In genomic region chr6:43476744-43477143, GRCh38 we compare ENCODE assay signal across 8 cellular contexts. TPM values are rescaled to one million over a fixed set of nuclear protein-coding genes. Genes with fewer than 3 reads are reported as not detected.
DNase-seq lines count a peak whose midpoint lies in the region; ATAC-seq, FAIRE-seq and TF ChIP-seq lines count a peak whose summit lies in the region.

No MANE protein-coding gene starts in this region.

- no peak overlapping the region for H2BK12ac ChIP-seq in H1 (ENCODE audit: low read depth, low read length)
- H2BK12ac ChIP-seq in trophoblast cell (ENCODE audit: low read length), result no peak overlapping the region

- FAIRE-seq in H1 (lab: Jason Lieb, UNC), result no peak

- ATAC-seq in DND-41 (ENCODE audit: insufficient read depth, low read depth), result no peak
- no peak for ATAC-seq in HG02678 (IDR thresholded peaks at IDR 0.05; ENCODE audit: unreplicated experiment)

- H2BK120ac ChIP-seq in H1 (replicated peaks; ENCODE audit: low read depth, low read length) (no peak overlapping the region), trophoblast cell (ENCODE audit: insufficient read depth, low read length, poor library complexity) (no peak overlapping the region)

- H3K4me3 ChIP-seq in DND-41 (ENCODE audit: low read depth in 1 of 2, low read length in 2 of 2), result peak overlapping the region; percentile 82 to 87; a peak in 3 of 4 replicates
- H3K4me3 ChIP-seq in OCI-LY1 (ENCODE audit: low read depth, low read length, poor library complexity, severe bottlenecking), result peak overlapping the region; percentile 72
- peak overlapping the region; percentile 43 to 79 (median 57); a peak in 5 of 8 replicates for H3K4me3 ChIP-seq in H1 (ENCODE audit: extremely low read depth in 1 of 4, insufficient read depth in 2 of 4, low read depth in 3 of 4, low read length in 4 of 4)
- H3K4me3 ChIP-seq in trophoblast cell (ENCODE audit: low read depth, low read length), result no peak overlapping the region

- H4K91ac ChIP-seq in H1 (replicated peaks; ENCODE audit: insufficient read length, low read length) (no peak overlapping the region), trophoblast cell (ENCODE audit: low read depth, low read length) (peak overlapping the region; percentile 44)

- H2AFZ ChIP-seq in DND-41 (ENCODE audit: low read depth, low read length) (peak overlapping the region; percentile 85), OCI-LY1 (ENCODE audit: low read length) (peak overlapping the region; percentile 50), H1 (ENCODE audit: low read length) (peak overlapping the region; percentile 93; the same call in 1 of the 2 replicates), trophoblast cell (ENCODE audit: insufficient read depth, low read length, poor library complexity) (peak overlapping the region; percentile 79)

- TF ChIP-seq RAD21 in H1 (IDR thresholded peaks at IDR 0.05 in 1 of 2, conservative IDR thresholded peaks at IDR 0.05 in 1 of 2; ENCODE audit: low read depth in 2 of 2, low read length in 2 of 2), result no peak

- peak overlapping the region; percentile 55 for H4K12ac ChIP-seq in trophoblast cell (ENCODE audit: low read depth, low read length)

- H3K79me2 ChIP-seq in DND-41 (ENCODE audit: insufficient read depth, low read length) (peaks cover 30% of the 10 kb centered on the region), OCI-LY1 (ENCODE audit: insufficient read depth, low read length) (no peaks in the 10 kb centered on the region), H1 (ENCODE audit: control insufficient read depth in 1 of 2, insufficient read depth in 2 of 2, low read length in 2 of 2) (peaks cover 14 to 37% of the 10 kb centered on the region in 2 experiments), trophoblast cell (ENCODE audit: control insufficient read depth, insufficient read depth, low read length, poor library complexity) (peaks cover 1% of the 10 kb centered on the region)

- no peak overlapping the region for H3K4ac ChIP-seq in H1 (replicated peaks; ENCODE audit: insufficient read length, low read depth, low read length)
- no peak overlapping the region for H3K4ac ChIP-seq in trophoblast cell (ENCODE audit: low read depth, low read length)

- POLR2A ChIA-PET in H1 (lab: Charles Lee; ENCODE audit: partially characterized antibody), result interaction anchor here (1.0 to 1.9 kb wide), 10 partner anchors 9 to 40 kb away, joined by 3 to 8 read pairs (median 5); partner anchors contain the start of genes POLR1C and YIPF3

- peak overlapping the region; percentile 37 for H3K56ac ChIP-seq in H1 (replicated peaks; ENCODE audit: insufficient read length, low read depth, low read length)

- WGBS in H1 (ENCODE audit: extremely low coverage in 1 of 2, insufficient coverage in 1 of 2, insufficient read length in 1 of 2, insufficient replicate concordance in 2 of 2, low coverage in 1 of 2, low lambda C conversion rate in 2 of 2, missing lambda C conversion rate in 1 of 2), 2 experiments, result 68% methylated on average over 2 of the region's 2 CpGs; no CpG with 5 or more reads in 1 of the 2 experiments
- no CpG with 5 or more reads among the region's 2 CpGs for WGBS in trophoblast cell (ENCODE audit: extremely low coverage, insufficient coverage, insufficient read length)

- H3K14ac ChIP-seq in H1 (ENCODE audit: insufficient read length) (no peak overlapping the region), trophoblast cell (ENCODE audit: low read length) (no peak overlapping the region)

- no peaks in the 10 kb centered on the region for H3F3A ChIP-seq in OCI-LY1 (ENCODE audit: insufficient read depth, low read length)

- DNase-seq in DND-41 (no peak), H1 (ENCODE audit: low read depth in 1 of 2, low spot score in 2 of 2) (no peak), trophoblast cell (no peak), COLO829 (ENCODE audit: low spot score) (no peak), GM19238 (ENCODE audit: insufficient read length, low spot score) (no peak), glomerular visceral epithelial cell (ENCODE audit: extremely low spot score) (no peak)

- peak overlapping the region; percentile 67 for H3K9ac ChIP-seq in DND-41 (ENCODE audit: low read depth, low read length)
- peak overlapping the region; percentile 41 for H3K9ac ChIP-seq in OCI-LY1 (ENCODE audit: low read length)
- H3K9ac ChIP-seq in H1 (replicated peaks in 1 of 4; ENCODE audit: extremely low read depth in 1 of 4, low read depth in 3 of 4, low read length in 3 of 4), result peak overlapping the region in 3 of 4 experiments; percentile 10 to 45 (median 14); a peak in 4 of 7 replicates
- H3K9ac ChIP-seq in trophoblast cell (ENCODE audit: low read length), result no peak overlapping the region

- TF ChIP-seq EP300 in H1 (IDR thresholded peaks at IDR 0.05; ENCODE audit: borderline replicate concordance in 1 of 2, low read depth in 2 of 2, low read length in 2 of 2), result no peak

- H4K5ac ChIP-seq in H1 (ENCODE audit: insufficient read length, low read depth, low read length), result no peak overlapping the region

- H3K27me3 ChIP-seq in DND-41 (ENCODE audit: insufficient read depth, low read length, poor library complexity) (no peaks in the 10 kb centered on the region), OCI-LY1 (ENCODE audit: insufficient read depth, low read length) (no peaks in the 10 kb centered on the region), H1 (replicated peaks in 1 of 4; ENCODE audit: control insufficient read depth in 3 of 4, extremely low read depth in 1 of 4, insufficient read depth in 3 of 4, low read length in 3 of 4) (no peaks in the 10 kb centered on the region), trophoblast cell (ENCODE audit: insufficient read depth, low read length) (no peaks in the 10 kb centered on the region)

- H3K36me3 ChIP-seq in DND-41 (ENCODE audit: insufficient read depth, low read length) (no peaks in the 10 kb centered on the region), OCI-LY1 (ENCODE audit: insufficient read depth, low read length) (no peaks in the 10 kb centered on the region), H1 (ENCODE audit: control insufficient read depth in 2 of 4, insufficient read depth in 4 of 4, low read length in 3 of 4) (no peaks in the 10 kb centered on the region), trophoblast cell (ENCODE audit: control insufficient read depth in 1 of 2, insufficient read depth in 2 of 2, low read length in 2 of 2) (no peaks in the 10 kb centered on the region)

- no peak overlapping the region for H2AK5ac ChIP-seq in H1 (ENCODE audit: low read depth, low read length)
- no peak overlapping the region for H2AK5ac ChIP-seq in trophoblast cell (ENCODE audit: low read length)

- H3K4me1 ChIP-seq in DND-41 (ENCODE audit: insufficient read depth, low read length) (peaks cover 28% of the 10 kb centered on the region), OCI-LY1 (ENCODE audit: insufficient read depth, low read length, severe bottlenecking) (peaks cover 36% of the 10 kb centered on the region), H1 (replicated peaks in 1 of 4; ENCODE audit: control insufficient read depth in 3 of 4, insufficient read depth in 4 of 4, low read length in 3 of 4) (peaks cover 0 to 10% (median 9%) of the 10 kb centered on the region in 4 experiments; a peak in 5 of 7 replicates), trophoblast cell (ENCODE audit: control insufficient read depth in 1 of 2, insufficient read depth in 2 of 2, low read length in 2 of 2) (peaks cover 6 to 8% of the 10 kb centered on the region in 2 experiments)

- H3K18ac ChIP-seq in H1 (ENCODE audit: extremely low read depth, low read length) (peak overlapping the region; percentile 66; the same call in 1 of the 2 replicates), trophoblast cell (ENCODE audit: low read length) (no peak overlapping the region)

- H4K8ac ChIP-seq in H1 (ENCODE audit: extremely low read depth, insufficient read depth, low read length), result no peak overlapping the region
- H4K8ac ChIP-seq in trophoblast cell (ENCODE audit: low read depth, low read length), result peak overlapping the region; percentile 77

- TF ChIP-seq CTCF in DND-41 (IDR thresholded peaks at IDR 0.05; ENCODE audit: borderline replicate concordance, extremely low read depth, low read length, poor library complexity, severe bottlenecking) (no peak), OCI-LY1 (IDR thresholded peaks at IDR 0.05; ENCODE audit: low read length) (no peak), H1 (IDR thresholded peaks at IDR 0.05; ENCODE audit: control extremely low read depth in 1 of 3, insufficient read depth in 1 of 3, low read depth in 1 of 3, low read length in 3 of 3) (no peak)

- H3K23ac ChIP-seq in H1 (ENCODE audit: insufficient read length), result no peak overlapping the region
- no peak overlapping the region for H3K23ac ChIP-seq in trophoblast cell (ENCODE audit: low read length)

- CTCF ChIA-PET in H1 (lab: Charles Lee; ENCODE audit: partially characterized antibody), result interaction anchor here (2.3 to 32.9 kb wide), 2 partner anchors 20 to 24 kb away, joined by 6 to 536 read pairs; partner anchors contain the start of gene LRRC73

- no peak overlapping the region for H2BK15ac ChIP-seq in H1 (ENCODE audit: low read length)

- H3K9me2 ChIP-seq in OCI-LY1 (ENCODE audit: low read depth, low read length), result no peaks in the 10 kb centered on the region

- no peak for TF ChIP-seq POLR2A in H1 (IDR thresholded peaks at IDR 0.05; ENCODE audit: control extremely low read depth in 1 of 2, low read depth in 2 of 2, low read length in 2 of 2)

- H4K20me1 ChIP-seq in DND-41 (ENCODE audit: insufficient read depth, low read length), result no peaks in the 10 kb centered on the region
- no peaks in the 10 kb centered on the region for H4K20me1 ChIP-seq in OCI-LY1 (ENCODE audit: insufficient read depth, low read length)
- H4K20me1 ChIP-seq in H1 (replicated peaks in 1 of 2; ENCODE audit: control insufficient read depth in 1 of 2, insufficient read depth in 2 of 2, low read length in 2 of 2), result peaks cover 1 to 2% of the 10 kb centered on the region in 2 experiments

- H2BK5ac ChIP-seq in H1 (ENCODE audit: low read depth, low read length) (no peak overlapping the region), trophoblast cell (ENCODE audit: low read depth, low read length, poor library complexity) (no peak overlapping the region)

- H3K4me2 ChIP-seq in DND-41 (ENCODE audit: insufficient read depth, low read length), result peak overlapping the region; percentile 88
- peak overlapping the region; percentile 87 for H3K4me2 ChIP-seq in OCI-LY1 (ENCODE audit: low read length)
- peak overlapping the region; percentile 73 to 89 for H3K4me2 ChIP-seq in H1 (ENCODE audit: insufficient read depth in 1 of 2, low read depth in 2 of 2, low read length in 2 of 2)
- peak overlapping the region; percentile 92 for H3K4me2 ChIP-seq in trophoblast cell (ENCODE audit: low read length)

- peaks cover 6% of the 10 kb centered on the region; the same call in 1 of the 2 replicates for H3K79me1 ChIP-seq in H1 (ENCODE audit: low read depth, low read length)
- no peaks in the 10 kb centered on the region for H3K79me1 ChIP-seq in trophoblast cell (ENCODE audit: low read length)

- H2BK20ac ChIP-seq in H1 (ENCODE audit: low read length), result no peak overlapping the region

- H3K27ac ChIP-seq in DND-41 (ENCODE audit: low read length) (no peak overlapping the region), OCI-LY1 (ENCODE audit: low read depth, low read length, poor library complexity, severe bottlenecking) (no peak overlapping the region), H1 (ENCODE audit: low read depth, low read length) (0 out of 2 replicates have a peak overlapping the region, but pooled peaks have one; percentile 25), trophoblast cell (ENCODE audit: low read depth, low read length) (no peak overlapping the region)

- peaks cover 4% of the 10 kb centered on the region; the same call in 1 of the 2 replicates for H3K23me2 ChIP-seq in H1 (ENCODE audit: low read depth, low read length)

- H3K9me3 ChIP-seq in DND-41 (ENCODE audit: insufficient read depth, low read length, severe bottlenecking) (no peaks in the 10 kb centered on the region), OCI-LY1 (ENCODE audit: low read length) (no peaks in the 10 kb centered on the region), H1 (ENCODE audit: insufficient read depth in 2 of 2, low read depth in 1 of 2, low read length in 1 of 2) (no peaks in the 10 kb centered on the region), trophoblast cell (ENCODE audit: insufficient read depth, low read depth, low read length) (no peaks in the 10 kb centered on the region)

RNA-seq across cellular contexts. Expression of gene TJAP1, which starts 0.6 kb away (rescaled TPM):
- total RNA-seq in H1 (2021; fragmentation: NEBNext Ultra II Directional; extraction: Animal tissue kit (Norgen Biotek cat#: 25700)), result 36.8 and 40.4 TPM in 2 replicates
- polyA plus RNA-seq in H1 (2011; rRNA removed), result 30.7 and 50.1 TPM in 2 replicates
- 31.0 TPM for polyA plus RNA-seq in H1 (2011; cell fraction: cytosol; rRNA removed)
- polyA plus RNA-seq in H1 (2011; cell fraction: nucleus; rRNA removed), result 80.4 TPM
- 25.7 to 35.7 TPM (median 33.7 TPM) in 4 replicates for polyA plus RNA-seq in H1 (2012, experiment 1 of 2)
- polyA plus RNA-seq in H1 (2012, experiment 2 of 2), result 28.5 TPM
- polyA plus RNA-seq in H1 (2013, experiment 1 of 2), result 29.1 TPM
- 26.5 TPM for polyA plus RNA-seq in H1 (2013, experiment 2 of 2)
- polyA minus RNA-seq in H1 (2011; rRNA and poly(A)+ RNA removed), result 15.9 and 17.5 TPM in 2 replicates
- 14.8 TPM for polyA minus RNA-seq in H1 (2011; cell fraction: cytosol; rRNA and poly(A)+ RNA removed)
- 19.9 TPM for polyA minus RNA-seq in H1 (2011; cell fraction: nucleus; rRNA and poly(A)+ RNA removed)
- 21.4 and 21.9 TPM in 2 replicates for polyA plus RNA-seq in trophoblast cell (2013)

RNA-seq across cellular contexts. Expression of gene DLK2, which starts 21.4 kb away (rescaled TPM):
- 0.37 and 0.67 TPM in 2 replicates for total RNA-seq in H1 (2021; fragmentation: NEBNext Ultra II Directional; extraction: Animal tissue kit (Norgen Biotek cat#: 25700))
- polyA plus RNA-seq in H1 (2011; rRNA removed), result 0.80 and 1.6 TPM in 2 replicates
- polyA plus RNA-seq in H1 (2011; cell fraction: cytosol; rRNA removed), result 1.0 TPM
- 1.2 TPM for polyA plus RNA-seq in H1 (2011; cell fraction: nucleus; rRNA removed)
- polyA plus RNA-seq in H1 (2012, experiment 1 of 2), result 0.25 to 0.88 TPM (median 0.55 TPM) in 4 replicates
- polyA plus RNA-seq in H1 (2012, experiment 2 of 2), result 1.2 TPM
- 0.47 TPM for polyA plus RNA-seq in H1 (2013, experiment 1 of 2)
- polyA plus RNA-seq in H1 (2013, experiment 2 of 2), result 0.37 TPM
- 0.15 and 0.22 TPM in 2 replicates for polyA minus RNA-seq in H1 (2011; rRNA and poly(A)+ RNA removed)
- not detected for polyA minus RNA-seq in H1 (2011; cell fraction: cytosol; rRNA and poly(A)+ RNA removed)
- not detected for polyA minus RNA-seq in H1 (2011; cell fraction: nucleus; rRNA and poly(A)+ RNA removed)
- polyA plus RNA-seq in trophoblast cell (2013), result 12.6 and 13.6 TPM in 2 replicates

RNA-seq across cellular contexts. Expression of gene LRRC73, which starts 33.4 kb away (rescaled TPM):
- total RNA-seq in H1 (2021; fragmentation: NEBNext Ultra II Directional; extraction: Animal tissue kit (Norgen Biotek cat#: 25700)), result 0.26 and 0.69 TPM in 2 replicates
- 0.24 and 0.25 TPM in 2 replicates for polyA plus RNA-seq in H1 (2011; rRNA removed)
- polyA plus RNA-seq in H1 (2011; cell fraction: cytosol; rRNA removed), result 0.22 TPM
- polyA plus RNA-seq in H1 (2011; cell fraction: nucleus; rRNA removed), result 0.21 TPM
- 0.15 to 0.60 TPM (median 0.34 TPM) in 4 replicates for polyA plus RNA-seq in H1 (2012, experiment 1 of 2)
- polyA plus RNA-seq in H1 (2012, experiment 2 of 2), result 0.45 TPM
- polyA plus RNA-seq in H1 (2013, experiment 1 of 2), result 0.24 TPM
- polyA plus RNA-seq in H1 (2013, experiment 2 of 2), result 0.20 TPM
- 0.22 TPM in 2 replicates for polyA minus RNA-seq in H1 (2011; rRNA and poly(A)+ RNA removed)
- 0.88 TPM for polyA minus RNA-seq in H1 (2011; cell fraction: cytosol; rRNA and poly(A)+ RNA removed)
- polyA minus RNA-seq in H1 (2011; cell fraction: nucleus; rRNA and poly(A)+ RNA removed), result 1.1 TPM
- polyA plus RNA-seq in trophoblast cell (2013), result 0.74 and 0.78 TPM in 2 replicates

RNA-seq across cellular contexts. Expression of gene YIPF3, which starts 40.0 kb away (rescaled TPM):
- 77.2 and 78.2 TPM in 2 replicates for total RNA-seq in H1 (2021; fragmentation: NEBNext Ultra II Directional; extraction: Animal tissue kit (Norgen Biotek cat#: 25700))
- polyA plus RNA-seq in H1 (2011; rRNA removed), result 225 and 284 TPM in 2 replicates
- 102 TPM for polyA plus RNA-seq in H1 (2011; cell fraction: cytosol; rRNA removed)
- polyA plus RNA-seq in H1 (2011; cell fraction: nucleus; rRNA removed), result 180 TPM
- polyA plus RNA-seq in H1 (2012, experiment 1 of 2), result 60.3 to 108 TPM (median 95.2 TPM) in 4 replicates
- polyA plus RNA-seq in H1 (2012, experiment 2 of 2), result 104 TPM
- polyA plus RNA-seq in H1 (2013, experiment 1 of 2), result 104 TPM
- 125 TPM for polyA plus RNA-seq in H1 (2013, experiment 2 of 2)
- 222 and 265 TPM in 2 replicates for polyA minus RNA-seq in H1 (2011; rRNA and poly(A)+ RNA removed)
- 35.6 TPM for polyA minus RNA-seq in H1 (2011; cell fraction: cytosol; rRNA and poly(A)+ RNA removed)
- 64.4 TPM for polyA minus RNA-seq in H1 (2011; cell fraction: nucleus; rRNA and poly(A)+ RNA removed)
- polyA plus RNA-seq in trophoblast cell (2013), result 124 and 129 TPM in 2 replicates

RNA-seq across cellular contexts. Expression of gene POLR1C, which starts 40.1 kb away (rescaled TPM):
- 46.9 and 49.6 TPM in 2 replicates for total RNA-seq in H1 (2021; fragmentation: NEBNext Ultra II Directional; extraction: Animal tissue kit (Norgen Biotek cat#: 25700))
- 30.0 and 42.9 TPM in 2 replicates for polyA plus RNA-seq in H1 (2011; rRNA removed)
- 54.2 TPM for polyA plus RNA-seq in H1 (2011; cell fraction: cytosol; rRNA removed)
- 51.8 TPM for polyA plus RNA-seq in H1 (2011; cell fraction: nucleus; rRNA removed)
- 54.6 to 78.8 TPM (median 68.8 TPM) in 4 replicates for polyA plus RNA-seq in H1 (2012, experiment 1 of 2)
- 25.7 TPM for polyA plus RNA-seq in H1 (2012, experiment 2 of 2)
- polyA plus RNA-seq in H1 (2013, experiment 1 of 2), result 31.6 TPM
- polyA plus RNA-seq in H1 (2013, experiment 2 of 2), result 28.6 TPM
- polyA minus RNA-seq in H1 (2011; rRNA and poly(A)+ RNA removed), result 65.4 and 67.9 TPM in 2 replicates
- 16.7 TPM for polyA minus RNA-seq in H1 (2011; cell fraction: cytosol; rRNA and poly(A)+ RNA removed)
- polyA minus RNA-seq in H1 (2011; cell fraction: nucleus; rRNA and poly(A)+ RNA removed), result 23.0 TPM
- 23.9 and 25.0 TPM in 2 replicates for polyA plus RNA-seq in trophoblast cell (2013)
